18 cellular contexts compared by ENCODE assay signal in genomic region chr5:127849891-127850290, GRCh38.
"Had no signal": no experiment of that assay in that cellular context is flagged by ENCODE, and none has a peak within 500 bp of the region (broad histone marks: within the 10 kb centered on the region; RNA-seq: fewer than 3 reads in every experiment).

No MANE protein-coding gene starts in this region.

- FAIRE-seq: TTC549 had no signal

- H3K4me3 ChIP-seq: dorsolateral prefrontal cortex, esophagus muscularis mucosa, smooth muscle cell, tibial nerve had no signal

- H3K36me3 Mint-ChIP-seq: activated naive CD4-positive, alpha-beta T cell treated with anti-CD3 and anti-CD28 coated beads, Interleukin-2, amount 50 U/mL, for 72 hours; brain; stimulated activated memory B cell treated with anti-CD40 and anti-IgM and Interleukin-4, amounts not matched to agents 10 μg/mL and 1 μg/mL and 100 μg/mL, for 72 hours had no signal

- H3K4me3 Mint-ChIP-seq: brain; stimulated activated memory B cell treated with anti-CD40 and anti-IgM and Interleukin-4, amounts not matched to agents 10 μg/mL and 1 μg/mL and 100 μg/mL, for 72 hours; T-helper 17 cell had no signal

- ATAC-seq: activated naive CD4-positive, alpha-beta T cell treated with anti-CD3 and anti-CD28 coated beads, Interleukin-2, amount 50 U/mL, for 72 hours; left lobe of liver; stimulated activated memory B cell treated with anti-CD40 and anti-IgM and Interleukin-4, amounts not matched to agents 10 μg/mL and 1 μg/mL and 100 μg/mL, for 72 hours; T-helper 17 cell had no signal

- DNase-seq: activated CD4-positive, alpha-beta T cell treated with anti-CD3 and anti-CD28 coated beads, Interleukin-2, amount 50 U/mL, for 4 hours; activated CD4-positive, CD25-positive, alpha-beta regulatory T cell treated with anti-CD3 and anti-CD28 coated beads, Interleukin-2, amount 50 U/mL, for 72 hours; activated effector memory CD4-positive, alpha-beta T cell treated with anti-CD3 and anti-CD28 coated beads, Interleukin-2, amount 50 U/mL, for 16 hours; activated T-cell treated with anti-CD3 and anti-CD28 coated beads, Interleukin-2, amount 50 U/mL, for 1 hour; amygdala; dorsolateral prefrontal cortex; glutamatergic neuron; mesendoderm; posterior cingulate gyrus; T-helper 17 cell had no signal

- H3K27me3 Mint-ChIP-seq: T-helper 17 cell had no signal

- H3K4me1 Mint-ChIP-seq: stimulated activated memory B cell treated with anti-CD40 and anti-IgM and Interleukin-4, amounts not matched to agents 10 μg/mL and 1 μg/mL and 100 μg/mL, for 72 hours; T-helper 17 cell had no signal

- H3K9me3 Mint-ChIP-seq: activated naive CD4-positive, alpha-beta T cell treated with anti-CD3 and anti-CD28 coated beads, Interleukin-2, amount 50 U/mL, for 72 hours; stimulated activated memory B cell treated with anti-CD40 and anti-IgM and Interleukin-4, amounts not matched to agents 10 μg/mL and 1 μg/mL and 100 μg/mL, for 72 hours had no signal

- H3K27me3 ChIP-seq: dorsolateral prefrontal cortex, esophagus muscularis mucosa, tibial nerve had no signal

- H3K36me3 ChIP-seq: esophagus muscularis mucosa, tibial nerve had no signal

- H3K27ac ChIP-seq: esophagus muscularis mucosa, tibial nerve had no signal

- H3K4me1 ChIP-seq: tibial nerve had no signal

- H3K9me3 ChIP-seq: esophagus muscularis mucosa, tibial nerve had no signal
